ENCODE assay signal across 18 cellular contexts in genomic region chr9:69573666-69574456, GRCh38.
DNase-seq lines count a peak whose midpoint lies in the region; TF ChIP-seq lines count a peak whose summit lies in the region.
"Had no signal": no experiment of that assay in that cellular context is flagged by ENCODE, and none has a peak within 500 bp of the region (broad histone marks: within the 10 kb centered on the region; RNA-seq: fewer than 3 reads in every experiment).

No MANE protein-coding gene starts in this region.

- H3F3A ChIP-seq in GM23248 (ENCODE audit: insufficient read depth): peaks cover 18% of the 10 kb centered on the region

- H3K9me3 ChIP-seq in A673 (ENCODE audit: low read depth, low read length, poor library complexity, severe bottlenecking) (no peaks in the 10 kb centered on the region), GM23248 (ENCODE audit: low read depth) (no peaks in the 10 kb centered on the region)
- H3K9me3 ChIP-seq: prostate gland, tibial nerve had no signal

- peak overlapping the region; percentile 11 for H3K4me2 ChIP-seq in GM23248 (ENCODE audit: unreplicated experiment)

- DNase-seq in A673 (ENCODE audit: low spot score) (peak; percentile 71), GM23248 (peak; percentile 47), astrocyte of the hippocampus (ENCODE audit: low read depth, low spot score) (peak; percentile 47), kidney epithelial cell (ENCODE audit: low read depth) (peak; percentile 35), NCI-H748 (lab: John Stamatoyannopoulos, UW; ENCODE audit: unreplicated experiment) (no peak), mucosa of gallbladder (ENCODE audit: low spot score) (no peak), putamen (ENCODE audit: low spot score) (no peak), SIG-M5 treated with dmso at 0.1 percent for 504 hours (lab: John Stamatoyannopoulos, UW; ENCODE audit: unreplicated experiment) (no peak)
- DNase-seq: activated CD4-positive, alpha-beta T cell treated with anti-CD3 and anti-CD28 coated beads for 48 hours; activated naive CD8-positive, alpha-beta T cell treated with anti-CD3 and anti-CD28 coated beads, Interleukin-2, amount 50 U/mL, for 24 hours; activated T-cell treated with anti-CD3 and anti-CD28 coated beads, Interleukin-2, amount 50 U/mL, for 24 hours; DMS79 treated with DMSO at 0.1 percent for 48 hours; NCI-H2227 treated with DMSO at 0.1 percent for 48 hours; stimulated activated CD4-positive, alpha-beta T cell treated with anti-CD3 and anti-CD28 coated beads, Interleukin-2, amount 100 ng/mL, for 48 hours; T-helper 2 cell had no signal

- no peaks in the 10 kb centered on the region for H3K79me2 ChIP-seq in GM23248 (ENCODE audit: insufficient read depth)

- H3K27me3 ChIP-seq in A673 (replicated peaks; ENCODE audit: insufficient read depth, low read depth, low read length, poor library complexity) (no peaks in the 10 kb centered on the region), GM23248 (replicated peaks; ENCODE audit: insufficient read depth) (no peaks in the 10 kb centered on the region), kidney epithelial cell (ENCODE audit: control insufficient read depth, insufficient read depth, low read length) (no peaks in the 10 kb centered on the region)
- H3K27me3 ChIP-seq: tibial nerve had no signal

- in situ Hi-C loops in GM23248 (cut with MboI): no loop called here

- no peak overlapping the region for H3K27ac ChIP-seq in A673 (ENCODE audit: low read depth, low read length, poor library complexity, severe bottlenecking)
- no peak overlapping the region for H3K27ac ChIP-seq in GM23248
- H3K27ac ChIP-seq: coronary artery, prostate gland, tibial nerve had no signal

- intact Hi-C loops in A673 (cut with micrococcal nuclease; ENCODE audit: unreplicated experiment): no loop called here

- WGBS in GM23248 (ENCODE audit: low coverage in 1 of 2, low lambda C conversion rate in 2 of 2, missing lambda C conversion rate in 2 of 2), 2 experiments: 81 to 82% methylated on average over 8 of the region's 8 CpGs

- no TSS peak for BruUV-seq in A673 (replicated peaks; lab: Mats Ljungman, UMichigan)

- H4K20me1 ChIP-seq in GM23248 (ENCODE audit: insufficient read depth): no peaks in the 10 kb centered on the region

- H3K4me1 ChIP-seq in A673 (ENCODE audit: insufficient read depth, low read length, poor library complexity, severe bottlenecking) (peaks cover 4% of the 10 kb centered on the region), GM23248 (ENCODE audit: insufficient read depth) (peaks cover 49% of the 10 kb centered on the region)
- H3K4me1 ChIP-seq: prostate gland had no signal

- TF ChIP-seq CTCF in A673 (conservative IDR thresholded peaks at IDR 0.05; ENCODE audit: low read depth, low read length) (no peak), kidney epithelial cell (IDR thresholded peaks at IDR 0.05; ENCODE audit: insufficient read depth, low read length, poor library complexity, severe bottlenecking) (no peak)

- no peaks in the 10 kb centered on the region for H3K9me2 ChIP-seq in GM23248 (ENCODE audit: insufficient read depth)

- H3K4me3 ChIP-seq in A673 (ENCODE audit: low read depth, low read length, poor library complexity, severe bottlenecking): no peak overlapping the region
- no peak overlapping the region for H3K4me3 ChIP-seq in GM23248
- H3K4me3 ChIP-seq in kidney epithelial cell (ENCODE audit: low read depth, low read length): no peak overlapping the region
- H3K4me3 ChIP-seq: coronary artery, prostate gland, tibial nerve had no signal

- POLR2A ChIA-PET in A673 (lab: Charles Lee; ENCODE audit: low non-redundant PET): no interaction called here

- no peak overlapping the region for H2AFZ ChIP-seq in GM23248

- H3K36me3 ChIP-seq in A673 (ENCODE audit: insufficient read depth, low read length, poor library complexity, severe bottlenecking): no peaks in the 10 kb centered on the region
- no peaks in the 10 kb centered on the region for H3K36me3 ChIP-seq in GM23248 (ENCODE audit: low read depth)
- H3K36me3 ChIP-seq in kidney epithelial cell (ENCODE audit: control insufficient read depth, insufficient read depth, low read length): no peaks in the 10 kb centered on the region
- H3K36me3 ChIP-seq: prostate gland, tibial nerve had no signal

- CTCF ChIA-PET in A673 (lab: Charles Lee): no interaction called here

- H3K9ac ChIP-seq in GM23248: no peak overlapping the region

Comparison
In these comparisons a context has a peak if more than half of its experiments do, and no peak if none do; other contexts are left out.
1. DNase-seq: peak in A673 (single experiment), GM23248 (single experiment), astrocyte of the hippocampus (single experiment) and kidney epithelial cell (single experiment); none in NCI-H748 (single experiment), mucosa of gallbladder (single experiment), putamen (single experiment) and SIG-M5 treated with dmso at 0.1 percent for 504 hours (single experiment).